ENCODE assay signal across 1 cellular context in genomic region chr20:45051497-45052060, GRCh38.
TF ChIP-seq lines count a peak whose summit lies in the region.

No MANE protein-coding gene starts in this region.

TF ChIP-seq in GM12878, 131 proteins besides CTCF, POLR2A, EP300 and RAD21 (continues in another document):
- TF ChIP-seq E2F8 (IDR thresholded peaks at IDR 0.05; ENCODE audit: low read depth, partially characterized antibody): no peak
- no peak for TF ChIP-seq BRCA1 (IDR thresholded peaks at IDR 0.05; ENCODE audit: low read depth, low read length)
- TF ChIP-seq STAT3 (IDR thresholded peaks at IDR 0.05; ENCODE audit: low read depth, low read length): no peak
- TF ChIP-seq E4F1 (IDR thresholded peaks at IDR 0.05; ENCODE audit: borderline replicate concordance, partially characterized antibody): no peak
- TF ChIP-seq PBX3 (IDR thresholded peaks at IDR 0.05; ENCODE audit: insufficient replicate concordance, low read depth, low read length): no peak
- peak; percentile 80 for TF ChIP-seq RUNX3 (IDR thresholded peaks at IDR 0.05; ENCODE audit: low read length)
- no peak for TF ChIP-seq FOXM1 (IDR thresholded peaks at IDR 0.05; ENCODE audit: low read depth, low read length)
- TF ChIP-seq CUX1 (IDR thresholded peaks at IDR 0.05; ENCODE audit: insufficient replicate concordance, low read depth, low read length): peak; percentile 78
- no peak; the same call in 1 of the 2 replicates for TF ChIP-seq NR2F1 (conservative IDR thresholded peaks at IDR 0.05)
- TF ChIP-seq PKNOX1 (IDR thresholded peaks at IDR 0.05): peak; percentile 37; the same call in 1 of the 2 replicates
- no peak for TF ChIP-seq WRNIP1 (IDR thresholded peaks at IDR 0.05; ENCODE audit: borderline replicate concordance, low read depth, low read length)
- TF ChIP-seq ZBED1 (IDR thresholded peaks at IDR 0.05; ENCODE audit: borderline replicate concordance): no peak
- no peak for TF ChIP-seq USF2 (IDR thresholded peaks at IDR 0.05; ENCODE audit: borderline replicate concordance, low read depth, low read length)
- TF ChIP-seq IRF3 (IDR thresholded peaks at IDR 0.05): no peak
- TF ChIP-seq ZNF217 (IDR thresholded peaks at IDR 0.05): no peak
- no peak for TF ChIP-seq SRF (IDR thresholded peaks at IDR 0.05; ENCODE audit: low read depth in 2 of 2, low read length in 2 of 2)
- no peak for TF ChIP-seq ZBTB11 (CRISPR knock-in tag; IDR thresholded peaks at IDR 0.05)
- peak; percentile 51; the same call in 1 of the 2 replicates for TF ChIP-seq NFIC (IDR thresholded peaks at IDR 0.05; ENCODE audit: low read depth, low read length)
- TF ChIP-seq NFYA (IDR thresholded peaks at IDR 0.05; ENCODE audit: borderline replicate concordance, low read depth, low read length): no peak
- no peak for TF ChIP-seq YBX1 (IDR thresholded peaks at IDR 0.05)
- no peak for TF ChIP-seq SMAD5 (IDR thresholded peaks at IDR 0.05; ENCODE audit: low read depth)
- no peak for TF ChIP-seq PML (IDR thresholded peaks at IDR 0.05; ENCODE audit: low read length)
- no peak for TF ChIP-seq ZNF687 (IDR thresholded peaks at IDR 0.05)
- TF ChIP-seq JUND (IDR thresholded peaks at IDR 0.05; ENCODE audit: low read depth, low read length): no peak
- TF ChIP-seq JUNB (IDR thresholded peaks at IDR 0.05): 0 out of 2 replicates have a peak, but pooled peaks have one; percentile 8
